ENCODE assay signal across 1 cellular context in the genomic region with DNA sequence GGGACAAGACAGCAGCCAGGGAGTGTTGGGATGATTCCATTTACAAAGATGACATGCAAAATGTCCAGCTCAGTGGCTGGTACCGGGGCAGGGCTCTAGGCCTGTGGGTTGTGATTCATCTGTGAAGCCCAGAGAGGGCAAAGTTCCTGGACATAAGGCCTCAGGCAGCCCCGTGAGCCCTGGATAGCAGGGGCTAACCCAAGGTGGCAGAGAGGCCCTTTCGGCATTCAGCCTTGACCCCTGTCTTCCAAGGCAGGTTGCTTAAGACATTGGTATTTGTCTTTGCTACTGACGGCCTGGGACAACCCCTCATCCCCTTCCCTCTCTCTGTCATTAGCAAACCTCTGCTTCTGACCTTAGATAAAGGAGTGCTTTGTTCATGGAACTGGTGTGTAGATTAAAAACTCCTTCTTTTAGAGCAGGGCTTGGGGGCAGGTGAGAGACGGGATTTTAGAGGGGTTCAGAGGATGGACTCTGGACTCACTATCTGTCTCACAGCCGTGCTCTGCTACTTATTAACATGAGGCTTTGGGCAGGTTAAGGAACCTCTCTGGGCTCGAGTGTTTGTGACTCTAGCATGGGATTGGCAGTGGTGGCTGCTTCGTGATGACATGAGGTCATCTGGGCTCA.
TF ChIP-seq lines count a peak whose summit lies in the region.

No MANE protein-coding gene starts in this region.

TF ChIP-seq in HepG2, 621 proteins besides CTCF, POLR2A, EP300 and RAD21 (continued from another document and continues in another):
- TF ChIP-seq, protein P1, sequence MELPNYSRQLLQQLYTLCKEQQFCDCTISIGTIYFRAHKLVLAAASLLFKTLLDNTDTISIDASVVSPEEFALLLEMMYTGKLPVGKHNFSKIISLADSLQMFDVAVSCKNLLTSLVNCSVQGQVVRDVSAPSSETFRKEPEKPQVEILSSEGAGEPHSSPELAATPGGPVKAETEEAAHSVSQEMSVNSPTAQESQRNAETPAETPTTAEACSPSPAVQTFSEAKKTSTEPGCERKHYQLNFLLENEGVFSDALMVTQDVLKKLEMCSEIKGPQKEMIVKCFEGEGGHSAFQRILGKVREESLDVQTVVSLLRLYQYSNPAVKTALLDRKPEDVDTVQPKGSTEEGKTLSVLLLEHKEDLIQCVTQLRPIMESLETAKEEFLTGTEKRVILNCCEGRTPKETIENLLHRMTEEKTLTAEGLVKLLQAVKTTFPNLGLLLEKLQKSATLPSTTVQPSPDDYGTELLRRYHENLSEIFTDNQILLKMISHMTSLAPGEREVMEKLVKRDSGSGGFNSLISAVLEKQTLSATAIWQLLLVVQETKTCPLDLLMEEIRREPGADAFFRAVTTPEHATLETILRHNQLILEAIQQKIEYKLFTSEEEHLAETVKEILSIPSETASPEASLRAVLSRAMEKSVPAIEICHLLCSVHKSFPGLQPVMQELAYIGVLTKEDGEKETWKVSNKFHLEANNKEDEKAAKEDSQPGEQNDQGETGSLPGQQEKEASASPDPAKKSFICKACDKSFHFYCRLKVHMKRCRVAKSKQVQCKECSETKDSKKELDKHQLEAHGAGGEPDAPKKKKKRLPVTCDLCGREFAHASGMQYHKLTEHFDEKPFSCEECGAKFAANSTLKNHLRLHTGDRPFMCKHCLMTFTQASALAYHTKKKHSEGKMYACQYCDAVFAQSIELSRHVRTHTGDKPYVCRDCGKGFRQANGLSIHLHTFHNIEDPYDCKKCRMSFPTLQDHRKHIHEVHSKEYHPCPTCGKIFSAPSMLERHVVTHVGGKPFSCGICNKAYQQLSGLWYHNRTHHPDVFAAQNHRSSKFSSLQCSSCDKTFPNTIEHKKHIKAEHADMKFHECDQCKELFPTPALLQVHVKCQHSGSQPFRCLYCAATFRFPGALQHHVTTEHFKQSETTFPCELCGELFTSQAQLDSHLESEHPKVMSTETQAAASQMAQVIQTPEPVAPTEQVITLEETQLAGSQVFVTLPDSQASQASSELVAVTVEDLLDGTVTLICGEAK (IDR thresholded peaks at IDR 0.05), result no peak
- TF ChIP-seq, protein P1 (CRISPR knock-in tag; IDR thresholded peaks at IDR 0.05), result peak; percentile 22; the same call in 1 of the 2 replicates
- TF ChIP-seq HDAC1 (CRISPR knock-in tag; IDR thresholded peaks at IDR 0.05) (peak; percentile 78), ZNF615 (CRISPR knock-in tag; IDR thresholded peaks at IDR 0.05; ENCODE audit: borderline replicate concordance) (no peak), ZNF510 (CRISPR knock-in tag; IDR thresholded peaks at IDR 0.05; ENCODE audit: low read depth) (no peak), ZSCAN31 (CRISPR knock-in tag; IDR thresholded peaks at IDR 0.05; ENCODE audit: low read depth) (peak; percentile 44; the same call in 1 of the 2 replicates), ZNF432 (CRISPR knock-in tag; IDR thresholded peaks at IDR 0.05; ENCODE audit: borderline replicate concordance) (no peak), BORCS8-MEF2B (CRISPR knock-in tag; IDR thresholded peaks at IDR 0.05) (peak; percentile 36; the same call in 1 of the 2 replicates), GATAD2A (CRISPR knock-in tag; IDR thresholded peaks at IDR 0.05) (peak; percentile 96), SIN3B (IDR thresholded peaks at IDR 0.05; ENCODE audit: low read length) (no peak), RXRA (CRISPR knock-in tag; IDR thresholded peaks at IDR 0.05) (peak; percentile 97), ZNF564 (CRISPR knock-in tag; IDR thresholded peaks at IDR 0.05) (no peak), MAZ (IDR thresholded peaks at IDR 0.05; ENCODE audit: borderline replicate concordance, low read depth, low read length) (no peak), MAZ (CRISPR knock-in tag; IDR thresholded peaks at IDR 0.05; ENCODE audit: low read depth) (peak; percentile 48; the same call in 1 of the 2 replicates), ZNF782 (CRISPR knock-in tag; IDR thresholded peaks at IDR 0.05; ENCODE audit: borderline replicate concordance) (no peak; the same call in 1 of the 2 replicates)
- TF ChIP-seq, protein P2, sequence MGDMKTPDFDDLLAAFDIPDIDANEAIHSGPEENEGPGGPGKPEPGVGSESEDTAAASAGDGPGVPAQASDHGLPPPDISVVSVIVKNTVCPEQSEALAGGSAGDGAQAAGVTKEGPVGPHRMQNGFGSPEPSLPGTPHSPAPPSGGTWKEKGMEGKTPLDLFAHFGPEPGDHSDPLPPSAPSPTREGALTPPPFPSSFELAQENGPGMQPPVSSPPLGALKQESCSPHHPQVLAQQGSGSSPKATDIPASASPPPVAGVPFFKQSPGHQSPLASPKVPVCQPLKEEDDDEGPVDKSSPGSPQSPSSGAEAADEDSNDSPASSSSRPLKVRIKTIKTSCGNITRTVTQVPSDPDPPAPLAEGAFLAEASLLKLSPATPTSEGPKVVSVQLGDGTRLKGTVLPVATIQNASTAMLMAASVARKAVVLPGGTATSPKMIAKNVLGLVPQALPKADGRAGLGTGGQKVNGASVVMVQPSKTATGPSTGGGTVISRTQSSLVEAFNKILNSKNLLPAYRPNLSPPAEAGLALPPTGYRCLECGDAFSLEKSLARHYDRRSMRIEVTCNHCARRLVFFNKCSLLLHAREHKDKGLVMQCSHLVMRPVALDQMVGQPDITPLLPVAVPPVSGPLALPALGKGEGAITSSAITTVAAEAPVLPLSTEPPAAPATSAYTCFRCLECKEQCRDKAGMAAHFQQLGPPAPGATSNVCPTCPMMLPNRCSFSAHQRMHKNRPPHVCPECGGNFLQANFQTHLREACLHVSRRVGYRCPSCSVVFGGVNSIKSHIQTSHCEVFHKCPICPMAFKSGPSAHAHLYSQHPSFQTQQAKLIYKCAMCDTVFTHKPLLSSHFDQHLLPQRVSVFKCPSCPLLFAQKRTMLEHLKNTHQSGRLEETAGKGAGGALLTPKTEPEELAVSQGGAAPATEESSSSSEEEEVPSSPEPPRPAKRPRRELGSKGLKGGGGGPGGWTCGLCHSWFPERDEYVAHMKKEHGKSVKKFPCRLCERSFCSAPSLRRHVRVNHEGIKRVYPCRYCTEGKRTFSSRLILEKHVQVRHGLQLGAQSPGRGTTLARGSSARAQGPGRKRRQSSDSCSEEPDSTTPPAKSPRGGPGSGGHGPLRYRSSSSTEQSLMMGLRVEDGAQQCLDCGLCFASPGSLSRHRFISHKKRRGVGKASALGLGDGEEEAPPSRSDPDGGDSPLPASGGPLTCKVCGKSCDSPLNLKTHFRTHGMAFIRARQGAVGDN (CRISPR knock-in tag; IDR thresholded peaks at IDR 0.05), result peak; percentile 76
- TF ChIP-seq, protein P3, sequence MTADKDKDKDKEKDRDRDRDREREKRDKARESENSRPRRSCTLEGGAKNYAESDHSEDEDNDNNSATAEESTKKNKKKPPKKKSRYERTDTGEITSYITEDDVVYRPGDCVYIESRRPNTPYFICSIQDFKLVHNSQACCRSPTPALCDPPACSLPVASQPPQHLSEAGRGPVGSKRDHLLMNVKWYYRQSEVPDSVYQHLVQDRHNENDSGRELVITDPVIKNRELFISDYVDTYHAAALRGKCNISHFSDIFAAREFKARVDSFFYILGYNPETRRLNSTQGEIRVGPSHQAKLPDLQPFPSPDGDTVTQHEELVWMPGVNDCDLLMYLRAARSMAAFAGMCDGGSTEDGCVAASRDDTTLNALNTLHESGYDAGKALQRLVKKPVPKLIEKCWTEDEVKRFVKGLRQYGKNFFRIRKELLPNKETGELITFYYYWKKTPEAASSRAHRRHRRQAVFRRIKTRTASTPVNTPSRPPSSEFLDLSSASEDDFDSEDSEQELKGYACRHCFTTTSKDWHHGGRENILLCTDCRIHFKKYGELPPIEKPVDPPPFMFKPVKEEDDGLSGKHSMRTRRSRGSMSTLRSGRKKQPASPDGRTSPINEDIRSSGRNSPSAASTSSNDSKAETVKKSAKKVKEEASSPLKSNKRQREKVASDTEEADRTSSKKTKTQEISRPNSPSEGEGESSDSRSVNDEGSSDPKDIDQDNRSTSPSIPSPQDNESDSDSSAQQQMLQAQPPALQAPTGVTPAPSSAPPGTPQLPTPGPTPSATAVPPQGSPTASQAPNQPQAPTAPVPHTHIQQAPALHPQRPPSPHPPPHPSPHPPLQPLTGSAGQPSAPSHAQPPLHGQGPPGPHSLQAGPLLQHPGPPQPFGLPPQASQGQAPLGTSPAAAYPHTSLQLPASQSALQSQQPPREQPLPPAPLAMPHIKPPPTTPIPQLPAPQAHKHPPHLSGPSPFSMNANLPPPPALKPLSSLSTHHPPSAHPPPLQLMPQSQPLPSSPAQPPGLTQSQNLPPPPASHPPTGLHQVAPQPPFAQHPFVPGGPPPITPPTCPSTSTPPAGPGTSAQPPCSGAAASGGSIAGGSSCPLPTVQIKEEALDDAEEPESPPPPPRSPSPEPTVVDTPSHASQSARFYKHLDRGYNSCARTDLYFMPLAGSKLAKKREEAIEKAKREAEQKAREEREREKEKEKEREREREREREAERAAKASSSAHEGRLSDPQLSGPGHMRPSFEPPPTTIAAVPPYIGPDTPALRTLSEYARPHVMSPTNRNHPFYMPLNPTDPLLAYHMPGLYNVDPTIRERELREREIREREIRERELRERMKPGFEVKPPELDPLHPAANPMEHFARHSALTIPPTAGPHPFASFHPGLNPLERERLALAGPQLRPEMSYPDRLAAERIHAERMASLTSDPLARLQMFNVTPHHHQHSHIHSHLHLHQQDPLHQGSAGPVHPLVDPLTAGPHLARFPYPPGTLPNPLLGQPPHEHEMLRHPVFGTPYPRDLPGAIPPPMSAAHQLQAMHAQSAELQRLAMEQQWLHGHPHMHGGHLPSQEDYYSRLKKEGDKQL (CRISPR knock-in tag; IDR thresholded peaks at IDR 0.05; ENCODE audit: low read depth), result no peak
- TF ChIP-seq, protein P4, sequence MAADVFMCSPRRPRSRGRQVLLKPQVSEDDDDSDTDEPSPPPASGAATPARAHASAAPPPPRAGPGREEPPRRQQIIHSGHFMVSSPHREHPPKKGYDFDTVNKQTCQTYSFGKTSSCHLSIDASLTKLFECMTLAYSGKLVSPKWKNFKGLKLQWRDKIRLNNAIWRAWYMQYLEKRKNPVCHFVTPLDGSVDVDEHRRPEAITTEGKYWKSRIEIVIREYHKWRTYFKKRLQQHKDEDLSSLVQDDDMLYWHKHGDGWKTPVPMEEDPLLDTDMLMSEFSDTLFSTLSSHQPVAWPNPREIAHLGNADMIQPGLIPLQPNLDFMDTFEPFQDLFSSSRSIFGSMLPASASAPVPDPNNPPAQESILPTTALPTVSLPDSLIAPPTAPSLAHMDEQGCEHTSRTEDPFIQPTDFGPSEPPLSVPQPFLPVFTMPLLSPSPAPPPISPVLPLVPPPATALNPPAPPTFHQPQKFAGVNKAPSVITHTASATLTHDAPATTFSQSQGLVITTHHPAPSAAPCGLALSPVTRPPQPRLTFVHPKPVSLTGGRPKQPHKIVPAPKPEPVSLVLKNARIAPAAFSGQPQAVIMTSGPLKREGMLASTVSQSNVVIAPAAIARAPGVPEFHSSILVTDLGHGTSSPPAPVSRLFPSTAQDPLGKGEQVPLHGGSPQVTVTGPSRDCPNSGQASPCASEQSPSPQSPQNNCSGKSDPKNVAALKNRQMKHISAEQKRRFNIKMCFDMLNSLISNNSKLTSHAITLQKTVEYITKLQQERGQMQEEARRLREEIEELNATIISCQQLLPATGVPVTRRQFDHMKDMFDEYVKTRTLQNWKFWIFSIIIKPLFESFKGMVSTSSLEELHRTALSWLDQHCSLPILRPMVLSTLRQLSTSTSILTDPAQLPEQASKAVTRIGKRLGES (CRISPR knock-in tag; IDR thresholded peaks at IDR 0.05; ENCODE audit: borderline replicate concordance), result no peak
- TF ChIP-seq, protein P5, sequence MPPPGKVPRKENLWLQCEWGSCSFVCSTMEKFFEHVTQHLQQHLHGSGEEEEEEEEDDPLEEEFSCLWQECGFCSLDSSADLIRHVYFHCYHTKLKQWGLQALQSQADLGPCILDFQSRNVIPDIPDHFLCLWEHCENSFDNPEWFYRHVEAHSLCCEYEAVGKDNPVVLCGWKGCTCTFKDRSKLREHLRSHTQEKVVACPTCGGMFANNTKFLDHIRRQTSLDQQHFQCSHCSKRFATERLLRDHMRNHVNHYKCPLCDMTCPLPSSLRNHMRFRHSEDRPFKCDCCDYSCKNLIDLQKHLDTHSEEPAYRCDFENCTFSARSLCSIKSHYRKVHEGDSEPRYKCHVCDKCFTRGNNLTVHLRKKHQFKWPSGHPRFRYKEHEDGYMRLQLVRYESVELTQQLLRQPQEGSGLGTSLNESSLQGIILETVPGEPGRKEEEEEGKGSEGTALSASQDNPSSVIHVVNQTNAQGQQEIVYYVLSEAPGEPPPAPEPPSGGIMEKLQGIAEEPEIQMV (CRISPR knock-in tag; IDR thresholded peaks at IDR 0.05; ENCODE audit: low read depth), result peak; percentile 23; the same call in 1 of the 2 replicates
- TF ChIP-seq, protein P6, sequence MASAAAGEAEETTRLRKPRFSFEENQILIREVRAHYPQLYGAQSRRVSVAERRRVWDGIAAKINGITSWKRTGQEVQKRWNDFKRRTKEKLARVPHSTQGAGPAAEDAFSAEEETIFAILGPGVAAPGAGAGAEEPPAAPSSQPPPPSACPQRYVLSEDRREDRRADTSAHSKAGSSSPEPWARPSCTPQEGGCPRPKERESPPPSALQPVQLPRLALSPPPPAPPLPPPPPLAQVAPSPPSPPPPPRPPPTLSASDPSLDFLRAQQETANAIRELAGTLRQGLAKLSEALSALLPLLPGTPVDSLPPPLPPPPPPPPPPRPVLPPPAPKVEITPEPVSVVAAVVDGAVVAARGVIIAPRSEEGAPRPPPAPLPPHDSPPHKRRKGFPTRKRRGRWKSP (CRISPR knock-in tag; IDR thresholded peaks at IDR 0.05), result no peak
- TF ChIP-seq, protein P7, sequence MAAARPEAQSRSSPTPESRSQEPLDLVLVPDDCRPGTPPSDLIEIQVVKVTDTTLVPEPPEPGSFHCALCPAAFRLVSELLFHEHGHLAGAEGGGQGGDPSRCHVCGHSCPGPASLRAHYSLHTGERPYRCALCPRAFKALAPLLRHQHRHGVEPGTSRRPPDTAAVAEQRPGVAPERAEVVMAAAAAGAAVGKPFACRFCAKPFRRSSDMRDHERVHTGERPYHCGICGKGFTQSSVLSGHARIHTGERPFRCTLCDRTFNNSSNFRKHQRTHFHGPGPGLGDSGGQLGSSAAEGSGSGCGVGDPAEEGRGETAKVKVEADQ (CRISPR knock-in tag; IDR thresholded peaks at IDR 0.05; ENCODE audit: borderline replicate concordance), result no peak
